31 cellular contexts compared by ENCODE assay signal in genomic region chr11:23353611-23354010, GRCh38.
"Had no signal": no experiment of that assay in that cellular context is flagged by ENCODE, and none has a peak within 500 bp of the region (broad histone marks: within the 10 kb centered on the region; RNA-seq: fewer than 3 reads in every experiment).

No MANE protein-coding gene starts in this region.

- H3K27me3 ChIP-seq: MG63, Peyer's patch, SJSA1 had no signal

- H3K36me3 ChIP-seq: MG63, Peyer's patch, SJSA1 had no signal

- H3K27ac ChIP-seq: Peyer's patch, SJSA1 had no signal

- H3K4me1 ChIP-seq: Peyer's patch, SJSA1 had no signal

- H3K4me3 ChIP-seq: MG63, Peyer's patch, SJSA1 had no signal

- ATAC-seq: PC-3 had no signal

- H3K9me3 ChIP-seq: MG63, Peyer's patch, SJSA1, SK-N-SH had no signal

- H3K4me2 ChIP-seq: SK-N-SH had no signal

- DNase-seq: Kasumi-1, MG63, NCI-H1048, NCI-H1092 treated with DMSO at 0.1 percent for 48 hours, NCI-H1105 treated with DMSO at 0.1 percent for 48 hours, NCI-H1417, NCI-H1436, NCI-H146, NCI-H1694, NCI-H187, NCI-H1930, NCI-H2029 treated with DMSO at 0.1 percent for 48 hours, NCI-H2081 treated with DMSO at 0.1 percent for 48 hours, NCI-H2107, NCI-H2171, NCI-H226, NCI-H446 treated with DMSO at 0.1 percent for 48 hours, NCI-H510A, NCI-H524, NCI-H526, NCI-H69, NCI-H748 treated with DMSO at 0.1 percent for 48 hours, NCI-H82, PC-3, Peyer's patch, Right ventricle myocardium superior, RPMI8226, SHP77 treated with DMSO at 0.1 percent for 48 hours, SK-N-SH, SW 1271 had no signal

- H3K9ac ChIP-seq: SK-N-SH had no signal
